In the genomic region with DNA sequence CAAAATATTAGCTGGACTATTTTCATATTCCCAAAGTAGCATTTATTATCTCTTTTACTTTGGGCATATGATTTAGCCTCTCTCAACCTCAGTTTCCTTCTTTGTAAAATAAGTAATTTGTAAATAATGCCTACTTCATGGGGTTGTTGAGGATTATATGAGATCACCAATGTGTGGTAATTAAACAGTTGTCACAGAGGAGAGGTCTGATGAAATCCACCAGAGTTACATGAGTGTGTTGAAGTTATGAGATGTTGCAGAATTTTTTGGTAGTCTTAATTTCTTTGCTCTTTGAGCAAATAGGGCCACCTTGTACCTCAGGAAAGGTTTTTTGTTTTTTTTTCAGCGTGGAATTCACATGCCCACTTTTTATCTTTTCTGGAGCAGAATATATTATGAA, we compare ENCODE assay signal across 8 cellular contexts. TPM values are rescaled to one million over a fixed set of nuclear protein-coding genes. Genes with fewer than 3 reads are reported as not detected.
DNase-seq lines count a peak whose midpoint lies in the region; ATAC-seq, FAIRE-seq and TF ChIP-seq lines count a peak whose summit lies in the region.

No MANE protein-coding gene starts in this region.

- H4K20me1 ChIP-seq in endothelial cell of umbilical vein (replicated peaks; ENCODE audit: control insufficient read depth, extremely low read depth, insufficient read depth, low read length): no peaks in the 10 kb centered on the region

- H2AFZ ChIP-seq in endothelial cell of umbilical vein (ENCODE audit: low read depth, low read length): no peak overlapping the region

- intact Hi-C loops in Panc1 (cut with micrococcal nuclease; ENCODE audit: unreplicated experiment) (no loop called here), endothelial cell of umbilical vein (cut with micrococcal nuclease) (no loop called here), prostate gland (cut with DNase I) (loop anchor here (10.0 kb wide), 1 partner anchor 204 kb away; a partner anchor contains a TSS)

- H3K4me2 ChIP-seq in endothelial cell of umbilical vein (ENCODE audit: insufficient read depth, low read length): peak overlapping the region; percentile 66

- CTCF ChIA-PET in Panc1 (lab: Charles Lee) (no interaction called here), endothelial cell of umbilical vein (lab: Charles Lee) (interaction anchor here (2.7 kb wide), 1 partner anchor 8 kb away, joined by 22 read pairs; a partner anchor contains a TSS)

- no peak for ATAC-seq in Panc1
- no peak for ATAC-seq in GM18909 (IDR thresholded peaks at IDR 0.05; ENCODE audit: poor library complexity, unreplicated experiment)

- BruUV-seq in Panc1 (replicated peaks; lab: Mats Ljungman, UMichigan): no TSS peak
- no TSS peak for BruUV-seq in endothelial cell of umbilical vein (replicated peaks; lab: Mats Ljungman, UMichigan)

- 63% methylated on average over 1 of the region's 1 CpG for WGBS in prostate gland

- H3K27ac ChIP-seq in Panc1 (ENCODE audit: low read length) (peak overlapping the region; percentile 99), endothelial cell of umbilical vein (ENCODE audit: insufficient read depth, low read depth, low read length) (peak overlapping the region; percentile 75), prostate gland (peak overlapping the region in 1 of 2 donors; percentile 85)

- no peak for DNase-seq in GM12865 (ENCODE audit: low read depth)
- no peak for DNase-seq in Panc1 (ENCODE audit: low read depth, low spot score)
- DNase-seq in endothelial cell of umbilical vein (ENCODE audit: low read depth, low spot score): no peak
- DNase-seq in prostate gland (ENCODE audit: low spot score): no peak
- DNase-seq in mesenteric fat pad (ENCODE audit: low spot score): no peak
- DNase-seq in DMS79 (lab: John Stamatoyannopoulos, UW): no peak
- no peak for DNase-seq in NCI-H1417 treated with DMSO at 0.1 percent for 48 hours (lab: John Stamatoyannopoulos, UW)

- H3K36me3 ChIP-seq in Panc1 (ENCODE audit: control insufficient read depth, insufficient read depth, low read length) (peaks cover 4% of the 10 kb centered on the region), endothelial cell of umbilical vein (ENCODE audit: control insufficient read depth in 2 of 2, extremely low read depth in 1 of 2, insufficient read depth in 2 of 2, low read length in 2 of 2) (no peaks in the 10 kb centered on the region), prostate gland (no peaks in the 10 kb centered on the region)

- no peaks in the 10 kb centered on the region for H3K9me3 ChIP-seq in Panc1 (ENCODE audit: control insufficient read depth, insufficient read depth, low read depth, low read length)
- no peaks in the 10 kb centered on the region for H3K9me3 ChIP-seq in endothelial cell of umbilical vein (replicated peaks; ENCODE audit: control insufficient read depth, insufficient read depth, low read length)
- H3K9me3 ChIP-seq in prostate gland: no peaks in the 10 kb centered on the region

- peak overlapping the region; percentile 92 for H3K9ac ChIP-seq in endothelial cell of umbilical vein (replicated peaks; ENCODE audit: extremely low read depth, insufficient read depth, low read length)

- no peak for TF ChIP-seq POLR2A in endothelial cell of umbilical vein (IDR thresholded peaks at IDR 0.05; ENCODE audit: low read depth, low read length)
- TF ChIP-seq POLR2A in prostate gland (IDR thresholded peaks at IDR 0.05): no peak

- FAIRE-seq in endothelial cell of umbilical vein (lab: Jason Lieb, UNC): no peak

- H3K4me3 ChIP-seq in GM12865 (ENCODE audit: low read depth, low read length): peak overlapping the region; percentile 91
- peak overlapping the region; percentile 73 to 98 for H3K4me3 ChIP-seq in Panc1 (ENCODE audit: low read depth in 2 of 2, low read length in 2 of 2)
- peak overlapping the region; percentile 48 to 88 (median 62) for H3K4me3 ChIP-seq in endothelial cell of umbilical vein (replicated peaks in 1 of 3; ENCODE audit: insufficient read depth in 1 of 3, low read depth in 1 of 3, low read length in 3 of 3)
- H3K4me3 ChIP-seq in prostate gland: peak overlapping the region; percentile 43 to 46

- H3K79me2 ChIP-seq in endothelial cell of umbilical vein (ENCODE audit: control insufficient read depth, insufficient read depth, low read length): peaks cover 29% of the 10 kb centered on the region

- dilution Hi-C loops in endothelial cell of umbilical vein (cut with MboI; ENCODE audit: extremely low pct_ligation_motif_present, low sequenced_read_pairs): no loop called here

- no peak for TF ChIP-seq CTCF in GM12865 (IDR thresholded peaks at IDR 0.05; ENCODE audit: insufficient read depth, low read depth, low read length, missing control alignments)
- TF ChIP-seq CTCF in Panc1 (IDR thresholded peaks at IDR 0.05): no peak
- TF ChIP-seq CTCF in endothelial cell of umbilical vein (IDR thresholded peaks at IDR 0.05; ENCODE audit: extremely low read depth in 1 of 2, insufficient read depth in 1 of 2, low read depth in 1 of 2, low read length in 2 of 2): no peak
- no peak for TF ChIP-seq CTCF in prostate gland (IDR thresholded peaks at IDR 0.05)

- POLR2A ChIA-PET in Panc1 (lab: Charles Lee): no interaction called here
- POLR2A ChIA-PET in endothelial cell of umbilical vein (lab: Charles Lee): interaction anchor here (0.7 kb wide), 1 partner anchor 291 kb away, joined by 3 read pairs; no protein-coding TSS in a partner anchor

- no peaks in the 10 kb centered on the region for H3K27me3 ChIP-seq in Panc1 (ENCODE audit: control insufficient read depth, insufficient read depth, low read length)
- no peaks in the 10 kb centered on the region for H3K27me3 ChIP-seq in endothelial cell of umbilical vein (ENCODE audit: control insufficient read depth in 2 of 2, insufficient read depth in 2 of 2, low read length in 2 of 2)
- no peaks in the 10 kb centered on the region for H3K27me3 ChIP-seq in prostate gland (replicated peaks; ENCODE audit: insufficient read depth)

- H3K4me1 ChIP-seq in Panc1 (ENCODE audit: control insufficient read depth, insufficient read depth, low read length): 0 out of 2 replicates have a peak, but pooled peaks cover 3% of the 10 kb centered on the region
- peaks cover 6% of the 10 kb centered on the region for H3K4me1 ChIP-seq in endothelial cell of umbilical vein (ENCODE audit: control insufficient read depth, extremely low read depth, insufficient read depth, low read length)
- no peaks in the 10 kb centered on the region for H3K4me1 ChIP-seq in prostate gland (replicated peaks)

- in situ Hi-C loops in Panc1 (cut with HindIII; ENCODE audit: low pct_unique_long_range_greater_than_20kb, low sequenced_read_pairs): no loop called here

- no peaks in the 10 kb centered on the region for H3K9me1 ChIP-seq in endothelial cell of umbilical vein (replicated peaks; ENCODE audit: control insufficient read depth, extremely low read depth, insufficient read depth, low read length)

TF ChIP-seq in endothelial cell of umbilical vein, 7 proteins besides CTCF, POLR2A, EP300 and RAD21:
- TF ChIP-seq POLR2AphosphoS5 (IDR thresholded peaks at IDR 0.05; ENCODE audit: insufficient read depth, low read depth, low read length) (no peak), EZH2 (IDR thresholded peaks at IDR 0.05; ENCODE audit: borderline replicate concordance, low read depth, low read length, severe bottlenecking) (no peak), JUN (IDR thresholded peaks at IDR 0.05; ENCODE audit: borderline replicate concordance, insufficient read depth, insufficient read length, low read depth) (no peak)
- TF ChIP-seq, protein P1, sequence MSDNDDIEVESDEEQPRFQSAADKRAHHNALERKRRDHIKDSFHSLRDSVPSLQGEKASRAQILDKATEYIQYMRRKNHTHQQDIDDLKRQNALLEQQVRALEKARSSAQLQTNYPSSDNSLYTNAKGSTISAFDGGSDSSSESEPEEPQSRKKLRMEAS (IDR thresholded peaks at IDR 0.05; ENCODE audit: insufficient read depth, insufficient read length): no peak

RNA-seq across cellular contexts. Expression of a gene that starts 1.4 kb away (rescaled TPM):
- total RNA-seq in Panc1 (2021; ENCODE audit: unreplicated experiment) (352 TPM), endothelial cell of umbilical vein (229 and 230 TPM in 2 replicates), prostate gland (100 to 1,000 TPM; 203 to 374 TPM), mesenteric fat pad (225 TPM)
- polyA plus RNA-seq in Panc1 (2012; ENCODE audit: insufficient read length): 260 TPM
- polyA plus RNA-seq in endothelial cell of umbilical vein: 736 and 743 TPM in 2 replicates
- 931 and 979 TPM in 2 replicates for polyA plus RNA-seq in endothelial cell of umbilical vein (2011; cell fraction: cytosol; rRNA removed)
- polyA plus RNA-seq in endothelial cell of umbilical vein (2011; cell fraction: nucleus; rRNA removed): 265 and 279 TPM in 2 replicates
- polyA plus RNA-seq in endothelial cell of umbilical vein (2012): 535 and 556 TPM in 2 replicates
- polyA minus RNA-seq in endothelial cell of umbilical vein: 144 and 152 TPM in 2 replicates
- polyA minus RNA-seq in endothelial cell of umbilical vein (2011; cell fraction: cytosol; rRNA and poly(A)+ RNA removed): 213 TPM
- 32.3 and 49.9 TPM in 2 replicates for polyA minus RNA-seq in endothelial cell of umbilical vein (2011; cell fraction: nucleus; rRNA and poly(A)+ RNA removed)

RNA-seq across cellular contexts. Expression of a gene that starts 5.5 kb away (rescaled TPM):
- total RNA-seq in Panc1 (2021; ENCODE audit: unreplicated experiment) (60.0 TPM), endothelial cell of umbilical vein (66.9 and 70.2 TPM in 2 replicates), prostate gland (10 to 100 TPM; 37.1 to 79.4 TPM), mesenteric fat pad (56.5 TPM)
- 34.3 TPM for polyA plus RNA-seq in Panc1 (2012; ENCODE audit: insufficient read length)
- 21.8 and 36.3 TPM in 2 replicates for polyA plus RNA-seq in endothelial cell of umbilical vein
- polyA plus RNA-seq in endothelial cell of umbilical vein (2011; cell fraction: cytosol; rRNA removed): 26.3 and 26.8 TPM in 2 replicates
- 23.3 and 23.7 TPM in 2 replicates for polyA plus RNA-seq in endothelial cell of umbilical vein (2011; cell fraction: nucleus; rRNA removed)
- 76.6 and 77.2 TPM in 2 replicates for polyA plus RNA-seq in endothelial cell of umbilical vein (2012)
- polyA minus RNA-seq in endothelial cell of umbilical vein: 111 and 130 TPM in 2 replicates
- 83.5 TPM for polyA minus RNA-seq in endothelial cell of umbilical vein (2011; cell fraction: cytosol; rRNA and poly(A)+ RNA removed)
- 39.6 and 60.3 TPM in 2 replicates for polyA minus RNA-seq in endothelial cell of umbilical vein (2011; cell fraction: nucleus; rRNA and poly(A)+ RNA removed)

RNA-seq across cellular contexts. Expression of a gene that starts 9.8 kb away (rescaled TPM):
- 13.5 TPM for total RNA-seq in Panc1 (2021; ENCODE audit: unreplicated experiment)
- 5.5 TPM for polyA plus RNA-seq in Panc1 (2012; ENCODE audit: insufficient read length)
- 8.7 and 8.8 TPM in 2 replicates for total RNA-seq in endothelial cell of umbilical vein
- 2.1 and 3.1 TPM in 2 replicates for polyA plus RNA-seq in endothelial cell of umbilical vein
- polyA plus RNA-seq in endothelial cell of umbilical vein (2011; cell fraction: cytosol; rRNA removed): 2.1 and 2.4 TPM in 2 replicates
- 3.3 and 5.0 TPM in 2 replicates for polyA plus RNA-seq in endothelial cell of umbilical vein (2011; cell fraction: nucleus; rRNA removed)
- 6.1 and 7.6 TPM in 2 replicates for polyA plus RNA-seq in endothelial cell of umbilical vein (2012)
- polyA minus RNA-seq in endothelial cell of umbilical vein: 12.9 and 13.2 TPM in 2 replicates
- polyA minus RNA-seq in endothelial cell of umbilical vein (2011; cell fraction: cytosol; rRNA and poly(A)+ RNA removed): 17.9 TPM
- polyA minus RNA-seq in endothelial cell of umbilical vein (2011; cell fraction: nucleus; rRNA and poly(A)+ RNA removed): 10.5 and 16.4 TPM in 2 replicates
- 10 to 100 TPM in 1 of 2 donors, 1 to 10 TPM in 1; 9.8 to 15.1 TPM for total RNA-seq in prostate gland
- 9.2 TPM for total RNA-seq in mesenteric fat pad
